Comparison of ENCODE assay signal across 8 cellular contexts in the genomic region with DNA sequence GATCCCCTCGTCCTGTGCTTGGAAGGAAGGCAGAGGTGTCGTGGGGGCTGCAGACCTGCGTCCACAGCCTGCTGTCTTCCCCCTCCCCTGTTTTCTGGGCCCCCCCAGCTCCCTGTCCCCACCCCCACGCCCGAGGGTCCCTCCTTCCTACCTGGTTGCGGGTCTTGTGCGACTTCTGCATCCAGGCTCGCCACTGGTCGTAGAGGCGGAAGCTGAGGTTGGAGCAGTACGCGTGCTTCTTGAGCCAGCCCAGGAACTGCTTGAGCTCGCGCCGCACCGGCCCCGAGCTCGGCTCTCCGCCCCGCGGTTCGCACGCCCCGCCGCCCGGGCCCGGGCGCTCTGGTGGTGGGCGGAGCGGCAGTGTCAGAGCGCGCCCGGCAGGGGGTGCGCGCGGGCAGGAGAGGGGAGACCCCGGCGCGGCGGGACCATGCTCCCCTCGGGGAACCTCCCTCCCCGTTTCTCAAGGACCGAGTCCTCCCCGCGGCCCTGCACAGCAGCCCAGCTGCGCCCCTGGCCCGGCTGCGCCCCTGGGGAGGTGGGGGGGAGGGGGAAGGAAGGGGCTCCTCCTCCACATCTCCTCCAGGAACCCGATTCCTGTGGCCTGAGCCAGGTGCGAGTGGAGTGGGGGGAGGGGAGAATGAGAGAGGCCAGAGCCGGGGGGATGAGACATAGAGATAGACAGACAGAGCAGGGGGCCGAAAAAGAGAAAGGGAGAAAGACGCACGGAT.
DNase-seq lines count a peak whose midpoint lies in the region; ATAC-seq and TF ChIP-seq lines count a peak whose summit lies in the region.

No MANE protein-coding gene starts in this region.

- ATAC-seq in HG03108 (IDR thresholded peaks at IDR 0.05; ENCODE audit: unreplicated experiment) (peak; percentile 48), GM21737 (IDR thresholded peaks at IDR 0.05; ENCODE audit: unreplicated experiment) (no peak)

- H3K4me3 ChIP-seq in epithelial cell of esophagus (ENCODE audit: low read length) = peak overlapping the region; percentile 26
- peak overlapping the region; percentile 50 for H3K4me3 ChIP-seq in mucosa of stomach (ENCODE audit: low read length)

- DNase-seq in NOMO-1 treated with dmso at 0.1 percent for 144 hours (lab: John Stamatoyannopoulos, UW; ENCODE audit: unreplicated experiment) = peak; percentile 80
- DNase-seq in activated CD8-positive, alpha-beta memory T cell treated with anti-CD3 and anti-CD28 coated beads, Interleukin-2, amount 50 U/mL, for 48 hours = peak; percentile 91
- peak; percentile 70 for DNase-seq in epithelial cell of esophagus (ENCODE audit: low read depth)
- DNase-seq in stimulated activated CD8-positive, alpha-beta memory T cell treated with anti-CD3 and anti-CD28 coated beads, Interleukin-4, amount 100 ng/mL, for 48 hours = peak; percentile 86

- H3K9me3 ChIP-seq in ES-I3 (ENCODE audit: control insufficient read depth, insufficient read depth, low read length) (no peaks in the 10 kb centered on the region), mucosa of stomach (ENCODE audit: control insufficient read depth, low read length) (no peaks in the 10 kb centered on the region)

- H3K9ac ChIP-seq in ES-I3 (ENCODE audit: low read depth, low read length) = peak overlapping the region; percentile 36
- peak overlapping the region; percentile 28 for H3K9ac ChIP-seq in mucosa of stomach (ENCODE audit: low read length)

- peaks cover 41% of the 10 kb centered on the region for H3K27me3 ChIP-seq in mucosa of stomach (ENCODE audit: control insufficient read depth, insufficient read depth, low read length)

- peak; percentile 36 for TF ChIP-seq CTCF in epithelial cell of esophagus (IDR thresholded peaks at IDR 0.05; ENCODE audit: insufficient read depth, low read depth, low read length, missing control alignments)

- peaks cover 18% of the 10 kb centered on the region; the same call in 1 of the 2 replicates for H3K4me1 ChIP-seq in ES-I3 (ENCODE audit: insufficient read depth, low read length)
- peaks cover 26% of the 10 kb centered on the region for H3K4me1 ChIP-seq in mucosa of stomach (ENCODE audit: control insufficient read depth, insufficient read depth, low read length)

- H3K36me3 ChIP-seq in ES-I3 (ENCODE audit: insufficient read depth, low read length) = no peaks in the 10 kb centered on the region
- H3K36me3 ChIP-seq in mucosa of stomach (ENCODE audit: control insufficient read depth, insufficient read depth, low read length) = no peaks in the 10 kb centered on the region
